Comparison of ENCODE assay signal across 20 cellular contexts in genomic region chr1:209527372-209527771, GRCh38. TPM values are rescaled to one million over a fixed set of nuclear protein-coding genes. Genes with fewer than 3 reads are reported as not detected.
DNase-seq lines count a peak whose midpoint lies in the region; ATAC-seq and TF ChIP-seq lines count a peak whose summit lies in the region.
"Had no signal": no experiment of that assay in that cellular context is flagged by ENCODE, and none has a peak within 500 bp of the region (broad histone marks: within the 10 kb centered on the region; RNA-seq: fewer than 3 reads in every experiment).

No MANE protein-coding gene starts in this region.

- no peak overlapping the region for H3K4me3 Mint-ChIP-seq in T-helper 17 cell
- H3K4me3 Mint-ChIP-seq in activated T-cell treated with anti-CD3 and anti-CD28 coated beads, Interleukin-2, amount 50 U/mL, for 72 hours: no peak overlapping the region
- H3K4me3 Mint-ChIP-seq: activated T-cell treated with anti-CD3 and anti-CD28 coated beads, Interleukin-2, amount 50 U/mL, for 4 hours; naive B cell had no signal

- H3K27ac ChIP-seq in HUES48 (ENCODE audit: low read depth, low read length) (peak overlapping the region; percentile 31), mammary epithelial cell (ENCODE audit: insufficient read depth, low read depth, low read length) (peak overlapping the region; percentile 59)
- H3K27ac ChIP-seq: heart left ventricle, KMS-11 had no signal

- WGBS in mammary epithelial cell (ENCODE audit: low coverage, missing lambda C conversion rate): 70% methylated on average over 2 of the region's 2 CpGs

- no peaks in the 10 kb centered on the region for H4K20me1 ChIP-seq in mammary epithelial cell (ENCODE audit: insufficient read depth, low read length)

- H3K4me1 ChIP-seq in HUES48 (ENCODE audit: control insufficient read depth, insufficient read depth, low read length): peaks cover 3% of the 10 kb centered on the region; the same call in 1 of the 2 replicates
- H3K4me1 ChIP-seq in mammary epithelial cell (ENCODE audit: insufficient read depth, low read length): peaks cover 38% of the 10 kb centered on the region
- H3K4me1 ChIP-seq: heart left ventricle had no signal

- intact Hi-C loops in mammary epithelial cell (cut with micrococcal nuclease): no loop called here

- CTCF ChIA-PET in mammary epithelial cell (lab: Charles Lee; ENCODE audit: low non-redundant PET): interaction anchor here (0.6 kb wide), 1 partner anchor 144 kb away, joined by 3 read pairs; no protein-coding TSS in a partner anchor

- no peaks in the 10 kb centered on the region for H3K9me3 ChIP-seq in HUES48 (ENCODE audit: control insufficient read depth, insufficient read depth, low read length)
- H3K9me3 ChIP-seq in mammary epithelial cell (replicated peaks; ENCODE audit: insufficient read depth, low read length): no peaks in the 10 kb centered on the region
- no peaks in the 10 kb centered on the region for H3K9me3 ChIP-seq in T-helper 17 cell (ENCODE audit: control insufficient read depth, low read length, poor library complexity, severe bottlenecking)
- H3K9me3 ChIP-seq: Caco-2, heart left ventricle had no signal

- H3K27ac Mint-ChIP-seq in T-helper 17 cell: no peak overlapping the region
- H3K27ac Mint-ChIP-seq in activated T-cell treated with anti-CD3 and anti-CD28 coated beads, Interleukin-2, amount 50 U/mL, for 72 hours: no peak overlapping the region
- H3K27ac Mint-ChIP-seq: naive B cell had no signal

- H3K9ac ChIP-seq in HUES48 (ENCODE audit: low read depth, low read length) (no peak overlapping the region), mammary epithelial cell (ENCODE audit: insufficient read depth, low read length) (no peak overlapping the region)
- H3K9ac ChIP-seq: KMS-11 had no signal

- no peaks in the 10 kb centered on the region for H3K79me2 ChIP-seq in mammary epithelial cell (ENCODE audit: insufficient read depth, low read length)

- in situ Hi-C loops in ACHN (cut with HindIII; ENCODE audit: low pct_ligation_motif_present, low pct_unique_long_range_greater_than_20kb, low sequenced_read_pairs) (no loop called here), mammary epithelial cell (cut with MboI; ENCODE audit: low sequenced_read_pairs in 2 of 2) (no loop called here)

- H3K36me3 ChIP-seq in HUES48 (ENCODE audit: control insufficient read depth, insufficient read depth, low read length) (no peaks in the 10 kb centered on the region), mammary epithelial cell (ENCODE audit: insufficient read depth, low read length) (no peaks in the 10 kb centered on the region)
- H3K36me3 ChIP-seq: heart left ventricle had no signal

- H2AFZ ChIP-seq in mammary epithelial cell (ENCODE audit: low read depth, low read length): no peak overlapping the region

- H3K4me3 ChIP-seq in HUES48 (ENCODE audit: low read depth, low read length) (no peak overlapping the region), mammary epithelial cell (replicated peaks in 1 of 3; ENCODE audit: insufficient read depth in 1 of 3, low read depth in 2 of 3, low read length in 3 of 3) (no peak overlapping the region)
- H3K4me3 ChIP-seq: heart left ventricle had no signal

- H3K4me1 Mint-ChIP-seq in T-helper 17 cell: peaks cover 3% of the 10 kb centered on the region
- H3K4me1 Mint-ChIP-seq in activated T-cell treated with anti-CD3 and anti-CD28 coated beads, Interleukin-2, amount 50 U/mL, for 72 hours (ENCODE audit: low read depth): no peaks in the 10 kb centered on the region
- H3K4me1 Mint-ChIP-seq: naive B cell had no signal

- H3K27me3 Mint-ChIP-seq in T-helper 17 cell: peaks cover 93% of the 10 kb centered on the region
- peaks cover 42% of the 10 kb centered on the region for H3K27me3 Mint-ChIP-seq in activated T-cell treated with anti-CD3 and anti-CD28 coated beads, Interleukin-2, amount 50 U/mL, for 72 hours (ENCODE audit: low read depth)

- H3K36me3 Mint-ChIP-seq in T-helper 17 cell (ENCODE audit: low read depth): peaks cover 3% of the 10 kb centered on the region
- no peaks in the 10 kb centered on the region for H3K36me3 Mint-ChIP-seq in activated T-cell treated with anti-CD3 and anti-CD28 coated beads, Interleukin-2, amount 50 U/mL, for 72 hours (ENCODE audit: insufficient read depth in 2 of 2)
- H3K36me3 Mint-ChIP-seq: naive B cell had no signal

- dilution Hi-C loops in mammary epithelial cell (cut with HindIII; ENCODE audit: low sequenced_read_pairs): no loop called here

- DNase-seq in ACHN (peak; percentile 9), mammary epithelial cell (peak; percentile 77), left lobe of liver (ENCODE audit: low spot score) (no peak), T-helper 17 cell (no peak), NCI-H82 (lab: John Stamatoyannopoulos, UW) (no peak)
- no peak for DNase-seq in activated T-cell treated with anti-CD3 and anti-CD28 coated beads, Interleukin-2, amount 50 U/mL, for 72 hours
- DNase-seq: activated CD4-positive, alpha-beta T cell treated with anti-CD3 and anti-CD28 coated beads, Interleukin-2, amount 50 U/mL, for 4 hours; activated T-cell treated with anti-CD3 and anti-CD28 coated beads, Interleukin-2, amount 50 U/mL, for 4 hours; heart left ventricle; left colon; naive B cell; NCI-H1436; posterior cingulate gyrus; stimulated activated naive CD4-positive, alpha-beta T cell treated with Interleukin-2 at 50 U/mL for 16 hours had no signal

- H3K27me3 ChIP-seq in HUES48 (ENCODE audit: control insufficient read depth, insufficient read depth, low read length) (peaks cover 3% of the 10 kb centered on the region; the same call in 1 of the 2 replicates), mammary epithelial cell (ENCODE audit: insufficient read depth, low read length) (no peaks in the 10 kb centered on the region)

- no TSS peak for BruUV-seq in mammary epithelial cell (replicated peaks; lab: Mats Ljungman, UMichigan)

- H3K4me2 ChIP-seq in mammary epithelial cell (ENCODE audit: insufficient read depth, low read depth, low read length): peak overlapping the region; percentile 35
- H3K4me2 ChIP-seq: KMS-11 had no signal

- ATAC-seq in left lobe of liver: peak; percentile 45
- no peak for ATAC-seq in HG03354 (IDR thresholded peaks at IDR 0.05; ENCODE audit: poor library complexity, severe bottlenecking, unreplicated experiment)
- ATAC-seq in T-helper 17 cell: no peak
- ATAC-seq in activated T-cell treated with anti-CD3 and anti-CD28 coated beads, Interleukin-2, amount 50 U/mL, for 72 hours (replicated peaks in 1 of 2): no peak
- ATAC-seq: activated T-cell treated with anti-CD3 and anti-CD28 coated beads, Interleukin-2, amount 50 U/mL, for 4 hours; heart left ventricle had no signal

- TF ChIP-seq CTCF in mammary epithelial cell (conservative IDR thresholded peaks at IDR 0.05 in 1 of 2, IDR thresholded peaks at IDR 0.05 in 1 of 2; ENCODE audit: extremely low read depth in 1 of 2, insufficient read depth in 1 of 2, low read depth in 1 of 2, low read length in 2 of 2): no peak

- no peaks in the 10 kb centered on the region for H3K9me3 Mint-ChIP-seq in activated T-cell treated with anti-CD3 and anti-CD28 coated beads, Interleukin-2, amount 50 U/mL, for 72 hours
- H3K9me3 Mint-ChIP-seq: activated T-cell treated with anti-CD3 and anti-CD28 coated beads, Interleukin-2, amount 50 U/mL, for 4 hours; naive B cell had no signal

RNA-seq across cellular contexts. Expression of gene CAMK1G, which starts 56.1 kb away (rescaled TPM):
- total RNA-seq in mammary epithelial cell (not detected), left lobe of liver (0.13 TPM), T-helper 17 cell (not detected)
- polyA plus RNA-seq in mammary epithelial cell: not detected
- not detected for polyA minus RNA-seq in mammary epithelial cell
- total RNA-seq in activated T-cell treated with anti-CD3 and anti-CD28 coated beads, Interleukin-2, amount 50 U/mL, for 72 hours: under 1 TPM; 0.43 to 0.63 TPM
- total RNA-seq: Caco-2, chondrocyte, endothelial cell of umbilical vein had no signal
- polyA plus RNA-seq: endothelial cell of umbilical vein, heart left ventricle had no signal

Comparison
In these comparisons a context has a peak if more than half of its experiments do, and no peak if none do; other contexts are left out.
1. DNase-seq: peak in ACHN (single experiment) and mammary epithelial cell (single experiment); none in left lobe of liver (single experiment), T-helper 17 cell (0 of 3), activated T-cell treated with anti-CD3 and anti-CD28 coated beads, Interleukin-2, amount 50 U/mL, for 72 hours (0 of 2) and NCI-H82 (single experiment).